ENCODE assay signal across 21 cellular contexts in genomic region chr5:14308384-14309154, GRCh38.
"Had no signal": no experiment of that assay in that cellular context is flagged by ENCODE, and none has a peak within 500 bp of the region (broad histone marks: within the 10 kb centered on the region; RNA-seq: fewer than 3 reads in every experiment).

No MANE protein-coding gene starts in this region.

- H3K9me3 ChIP-seq: gastrocnemius medialis, right lobe of liver, stomach, thyroid gland, vagina had no signal

- H3K4me1 ChIP-seq: neural progenitor cell, parathyroid adenoma, right lobe of liver, thyroid gland had no signal

- H3K27ac ChIP-seq: epithelial cell of prostate, gastrocnemius medialis, neural progenitor cell, parathyroid adenoma, right lobe of liver, thyroid gland, vagina had no signal

- H3K4me3 ChIP-seq: gastrocnemius medialis, neural progenitor cell, right lobe of liver, stomach, thyroid gland, vagina had no signal

- ATAC-seq: esophagus mucosa; gastrocnemius medialis; left lobe of liver; naive thymus-derived CD4-positive, alpha-beta T cell; right lobe of liver; stimulated activated effector memory CD8-positive, alpha-beta T cell treated with anti-CD3 and anti-CD28 coated beads, Interleukin-12 subunit alpha, Interleukin-12 subunit beta, amount 100 ng/mL, for 72 hours had no signal

- DNase-seq: effector CD8-positive, alpha-beta T cell; endodermal cell; foreskin fibroblast; gastrocnemius medialis; mesenchymal stem cell; naive thymus-derived CD4-positive, alpha-beta T cell; right lobe of liver; small intestine; stimulated activated CD4-positive, alpha-beta T cell treated with anti-CD3 and anti-CD28 coated beads, Interleukin-15, amount 100 ng/mL, for 24 hours; stimulated activated CD4-positive, alpha-beta T cell treated with anti-CD3 and anti-CD28 coated beads, Interleukin-4, amount 100 ng/mL, for 1 hour; stimulated activated naive CD4-positive, alpha-beta T cell treated with Interleukin-2 at 50 U/mL for 16 hours; stomach; thyroid gland; trophoblast cell had no signal
